ENCODE assay signal across 28 cellular contexts in the genomic region with DNA sequence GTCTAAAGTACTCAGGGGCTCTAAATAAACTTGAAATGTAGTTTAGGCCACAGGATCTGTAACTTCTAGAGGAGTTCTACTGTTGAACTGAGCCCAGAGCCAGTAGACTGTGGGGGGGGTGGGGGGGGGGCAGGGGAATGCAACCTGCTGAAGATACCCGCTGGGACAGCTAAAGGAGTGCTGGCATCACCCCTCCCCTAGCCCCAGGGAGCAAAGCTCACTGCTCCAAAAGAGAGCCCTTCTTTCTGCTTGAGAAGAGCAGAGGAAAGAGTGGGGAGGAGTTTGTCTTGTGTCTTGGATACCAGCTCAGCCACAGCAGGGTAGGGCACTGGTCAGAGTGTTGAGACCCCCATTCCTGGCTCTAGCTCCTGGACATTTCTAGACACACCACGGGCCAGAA.
"Had no signal": no experiment of that assay in that cellular context is flagged by ENCODE, and none has a peak within 500 bp of the region (broad histone marks: within the 10 kb centered on the region; RNA-seq: fewer than 3 reads in every experiment).

No MANE protein-coding gene starts in this region.

- FAIRE-seq: endometrium, kidney, small intestine had no signal

- H3K27ac ChIP-seq: coronary artery, esophagus squamous epithelium, ovary, right lobe of liver, thyroid gland, vagina had no signal

- H3K4me1 ChIP-seq: esophagus squamous epithelium, right lobe of liver, thyroid gland, vagina had no signal

- H3K9me3 Mint-ChIP-seq: stimulated activated naive CD8-positive, alpha-beta T cell treated with anti-CD3 and anti-CD28 coated beads, Interleukin-15, amount 100 ng/mL, for 72 hours had no signal

- DNase-seq: dermis blood vessel endothelial cell; effector memory CD4-positive, alpha-beta T cell; erythroblast; esophagus squamous epithelium; foreskin melanocyte; hypothalamus; kidney; mucosa of descending colon; naive B cell; nucleus accumbens; ovary; right lobe of liver; small intestine; stimulated activated CD4-positive, alpha-beta T cell treated with anti-CD3 and anti-CD28 coated beads, Interleukin-15, amount 100 ng/mL, for 24 hours; stimulated activated CD4-positive, alpha-beta T cell treated with anti-CD3 and anti-CD28 coated beads, Interleukin-2, amount 100 ng/mL, for 48 hours; stimulated activated naive CD4-positive, alpha-beta T cell; stimulated activated naive CD8-positive, alpha-beta T cell treated with anti-CD3 and anti-CD28 coated beads, Interleukin-15, amount 100 ng/mL, for 72 hours; thyroid gland; trophoblast cell had no signal

- H3K4me3 Mint-ChIP-seq: memory B cell; mesothelial cell of epicardium; naive B cell; natural killer cell treated with Interleukin-12 subunit alpha and Interleukin-12 subunit beta and Interleukin-15 and Interleukin-18, amount 100 ng/mL, for 72 hours; neural crest cell; stimulated activated naive CD8-positive, alpha-beta T cell treated with anti-CD3 and anti-CD28 coated beads, Interleukin-15, amount 100 ng/mL, for 72 hours had no signal

- H3K4me3 ChIP-seq: coronary artery, esophagus squamous epithelium, lung, mucosa of descending colon, ovary, right lobe of liver, thyroid gland, vagina had no signal

- H3K9me3 ChIP-seq: esophagus squamous epithelium, mucosa of descending colon, ovary, right lobe of liver, thyroid gland, vagina had no signal

- H3K4me1 Mint-ChIP-seq: memory B cell; mesothelial cell of epicardium; naive B cell; stimulated activated naive CD8-positive, alpha-beta T cell treated with anti-CD3 and anti-CD28 coated beads, Interleukin-15, amount 100 ng/mL, for 72 hours had no signal

- H3K36me3 Mint-ChIP-seq: memory B cell; mesothelial cell of epicardium; naive B cell; natural killer cell treated with Interleukin-12 subunit alpha and Interleukin-12 subunit beta and Interleukin-15 and Interleukin-18, amount 100 ng/mL, for 72 hours had no signal

- H3K27me3 ChIP-seq: esophagus squamous epithelium, ovary, right lobe of liver, thyroid gland, vagina had no signal

- H3K36me3 ChIP-seq: esophagus squamous epithelium, ovary, right lobe of liver, thyroid gland, vagina had no signal

- ATAC-seq: left lobe of liver; mucosa of descending colon; natural killer cell treated with Interleukin-12 subunit alpha and Interleukin-12 subunit beta and Interleukin-15 and Interleukin-18, amount 100 ng/mL, for 72 hours; right lobe of liver; stimulated activated naive CD8-positive, alpha-beta T cell treated with anti-CD3 and anti-CD28 coated beads, Interleukin-15, amount 100 ng/mL, for 72 hours had no signal

- H3K27ac Mint-ChIP-seq: memory B cell; mesothelial cell of epicardium; naive B cell; natural killer cell treated with Interleukin-12 subunit alpha and Interleukin-12 subunit beta and Interleukin-15 and Interleukin-18, amount 100 ng/mL, for 72 hours; stimulated activated naive CD8-positive, alpha-beta T cell treated with anti-CD3 and anti-CD28 coated beads, Interleukin-15, amount 100 ng/mL, for 72 hours had no signal
